8 cellular contexts compared by ENCODE assay signal in the genomic region with DNA sequence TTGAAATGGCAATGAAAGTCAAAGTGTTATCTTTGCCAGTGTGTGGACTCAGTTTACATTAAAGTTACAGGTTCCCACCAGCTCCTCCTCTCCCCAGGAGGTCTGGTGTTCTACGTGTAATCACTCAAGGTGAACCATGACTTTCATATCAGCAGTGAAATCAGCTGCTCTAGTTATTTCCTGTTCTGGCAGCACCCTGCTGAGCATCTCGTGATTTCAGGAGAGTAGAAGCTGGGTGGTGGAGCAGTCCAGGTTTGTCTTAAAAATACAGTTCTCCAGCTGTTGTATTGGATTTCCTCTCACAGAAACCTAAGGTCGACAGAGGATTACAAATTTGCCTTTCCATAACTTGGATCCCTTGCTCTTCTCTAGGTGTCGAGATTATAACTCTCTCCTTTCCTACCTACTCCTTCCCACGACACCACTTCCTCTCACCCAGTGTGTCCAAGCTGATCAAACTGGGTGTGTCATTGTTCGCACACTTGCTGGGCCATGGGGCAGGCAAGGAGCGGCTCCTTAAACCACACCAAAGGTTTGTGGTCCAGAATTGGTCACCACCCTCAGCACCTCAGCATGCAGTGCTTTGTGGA. TPM values are rescaled to one million over a fixed set of nuclear protein-coding genes. Genes with fewer than 3 reads are reported as not detected.
DNase-seq lines count a peak whose midpoint lies in the region; ATAC-seq and TF ChIP-seq lines count a peak whose summit lies in the region.

No MANE protein-coding gene starts in this region.

- no peaks in the 10 kb centered on the region for H3K27me3 ChIP-seq in PC-9 (ENCODE audit: insufficient read depth, low read depth)

- CTCF ChIA-PET in PC-9 (lab: Charles Lee) (interaction anchor here (1.1 kb wide), 1 partner anchor 204 kb away, joined by 4 read pairs; no protein-coding TSS in a partner anchor), WTC11 (lab: Charles Lee) (interaction anchor here (0.6 to 3.8 kb wide), 9 partner anchors 12 to 402 kb away, joined by 3 to 29 read pairs (median 4); a partner anchor contains a TSS)

- H3K9me3 ChIP-seq in PC-9 (ENCODE audit: insufficient read depth, low read depth) (no peaks in the 10 kb centered on the region), mucosa of descending colon (no peaks in the 10 kb centered on the region)

- TF ChIP-seq CTCF in PC-9 (conservative IDR thresholded peaks at IDR 0.05) (no peak), mucosa of descending colon (IDR thresholded peaks at IDR 0.05) (no peak), WTC11 (IDR thresholded peaks at IDR 0.05) (no peak)

- no peak overlapping the region for H3K27ac ChIP-seq in PC-9

- no peaks in the 10 kb centered on the region for H3K79me2 ChIP-seq in PC-9 (ENCODE audit: low read depth)

- peak overlapping the region; percentile 2; the same call in 1 of the 2 replicates for H3K4me2 ChIP-seq in PC-9

- H3K4me3 ChIP-seq in PC-9: no peak overlapping the region
- H3K4me3 ChIP-seq in mucosa of descending colon: no peak overlapping the region

- POLR2A ChIA-PET in PC-9 (lab: Charles Lee; ENCODE audit: unreplicated experiment): interaction anchor here (0.5 to 1.1 kb wide), 2 partner anchors 10 to 255 kb away, joined by 4 to 5 read pairs; a partner anchor contains a TSS
- POLR2A ChIA-PET in WTC11 (lab: Charles Lee): no interaction called here

- no peaks in the 10 kb centered on the region for H4K20me1 ChIP-seq in PC-9 (ENCODE audit: insufficient read depth)

- no peaks in the 10 kb centered on the region for H3K36me3 ChIP-seq in PC-9 (ENCODE audit: low read depth)
- H3K36me3 ChIP-seq in mucosa of descending colon (ENCODE audit: low read depth): no peaks in the 10 kb centered on the region

- H2AFZ ChIP-seq in PC-9: peak overlapping the region; percentile 19

- peaks cover 8% of the 10 kb centered on the region for H3K4me1 Mint-ChIP-seq in WTC11

- no peaks in the 10 kb centered on the region for H3K9me3 Mint-ChIP-seq in WTC11

- H3K9me2 ChIP-seq in PC-9 (ENCODE audit: insufficient read depth): no peaks in the 10 kb centered on the region

- intact Hi-C loops in PC-9 (cut with micrococcal nuclease; ENCODE audit: unreplicated experiment): no loop called here
- intact Hi-C loops in mucosa of descending colon (cut with DNase I, micrococcal nuclease): no loop called here

- no peaks in the 10 kb centered on the region for H3K27me3 Mint-ChIP-seq in WTC11 (ENCODE audit: low read depth)

- H3K27ac Mint-ChIP-seq in WTC11: no peak overlapping the region

- DNase-seq in PC-9 (peak in 1 of 2 experiments; percentile 56), mucosa of descending colon (peak in 1 of 3 donors; percentile 46), DMS 273 treated with DMSO at 0.1 percent for 48 hours (lab: John Stamatoyannopoulos, UW) (no peak), WTC11 (ENCODE audit: low spot score) (no peak), RPMI8226 (no peak)

- no peaks in the 10 kb centered on the region for H3K36me3 Mint-ChIP-seq in WTC11

- H3K4me3 Mint-ChIP-seq in WTC11: no peak overlapping the region

- H3K4me1 ChIP-seq in PC-9 (replicated peaks; ENCODE audit: insufficient read depth) (0 out of 2 replicates have a peak, but pooled peaks cover 6% of the 10 kb centered on the region), mucosa of descending colon (ENCODE audit: low read depth) (peaks cover 7% of the 10 kb centered on the region)

- peak; percentile 71 for ATAC-seq in GM18907 (IDR thresholded peaks at IDR 0.05; ENCODE audit: unreplicated experiment)
- peak; percentile 71 for ATAC-seq in HG02759 (IDR thresholded peaks at IDR 0.05; ENCODE audit: unreplicated experiment)
- ATAC-seq in mucosa of descending colon: peak; percentile 88
- no peak for ATAC-seq in WTC11
- no peak for ATAC-seq in HG03457 (IDR thresholded peaks at IDR 0.05; ENCODE audit: unreplicated experiment)

- no peaks in the 10 kb centered on the region for H3F3A ChIP-seq in PC-9 (ENCODE audit: insufficient read depth, low read depth)

- no TSS peak for BruUV-seq in PC-9 (replicated peaks; lab: Mats Ljungman, UMichigan)

TF ChIP-seq in WTC11, 78 proteins besides CTCF, POLR2A, EP300 and RAD21:
- no peak for TF ChIP-seq TEAD1 (CRISPR knock-in tag; IDR thresholded peaks at IDR 0.05)
- TF ChIP-seq, protein P1, sequence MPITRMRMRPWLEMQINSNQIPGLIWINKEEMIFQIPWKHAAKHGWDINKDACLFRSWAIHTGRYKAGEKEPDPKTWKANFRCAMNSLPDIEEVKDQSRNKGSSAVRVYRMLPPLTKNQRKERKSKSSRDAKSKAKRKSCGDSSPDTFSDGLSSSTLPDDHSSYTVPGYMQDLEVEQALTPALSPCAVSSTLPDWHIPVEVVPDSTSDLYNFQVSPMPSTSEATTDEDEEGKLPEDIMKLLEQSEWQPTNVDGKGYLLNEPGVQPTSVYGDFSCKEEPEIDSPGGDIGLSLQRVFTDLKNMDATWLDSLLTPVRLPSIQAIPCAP (CRISPR knock-in tag; IDR thresholded peaks at IDR 0.05): no peak
TF ChIP-seq in WTC11: peak in this region for 0.

RNA-seq across cellular contexts. Expression of a gene that starts 13.0 kb away (rescaled TPM):
- total RNA-seq in PC-9 (2021) (not detected in 2 replicates), mucosa of descending colon (1 to 10 TPM; 3.1 to 8.8 (median 8.2) TPM), WTC11 (2021) (2.6 to 3.4 TPM (median 2.9 TPM) in 3 replicates)

Comparison
In these comparisons a context has a peak if more than half of its experiments do, and no peak if none do; other contexts are left out.
1. ATAC-seq: peak in GM18907 (single experiment), HG02759 (single experiment) and mucosa of descending colon (single experiment); none in WTC11 (single experiment) and HG03457 (single experiment).